ENCODE assay signal across 9 cellular contexts in the genomic region with DNA sequence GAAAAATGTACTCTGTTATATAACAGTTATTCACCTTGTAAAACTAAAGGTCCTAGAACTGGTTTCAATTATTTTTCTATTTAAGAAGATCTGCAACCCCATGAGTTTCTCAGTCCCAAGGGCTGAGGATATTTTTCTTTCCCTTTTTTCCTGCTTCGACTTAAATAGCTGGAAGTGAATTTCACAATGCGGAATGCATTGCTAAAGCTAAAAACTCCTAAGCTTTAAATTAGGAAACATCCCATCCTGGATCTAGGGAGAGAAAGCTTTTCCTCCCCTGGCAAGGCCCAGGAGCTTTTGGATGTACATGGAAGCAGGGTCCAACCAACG. TPM values are rescaled to one million over a fixed set of nuclear protein-coding genes. Genes with fewer than 3 reads are reported as not detected.
DNase-seq lines count a peak whose midpoint lies in the region; ATAC-seq, FAIRE-seq and TF ChIP-seq lines count a peak whose summit lies in the region.
"Had no signal": no experiment of that assay in that cellular context is flagged by ENCODE, and none has a peak within 500 bp of the region (broad histone marks: within the 10 kb centered on the region; RNA-seq: fewer than 3 reads in every experiment).

No MANE protein-coding gene starts in this region.

- no peak overlapping the region for H3K23ac ChIP-seq in trophoblast cell (ENCODE audit: low read length)

- FAIRE-seq in HTR-8/SVneo (lab: Jason Lieb, UNC), result no peak

- CTCF ChIA-PET in CD8-positive, alpha-beta T cell (lab: Charles Lee), result interaction anchor here (0.7 to 0.9 kb wide), 2 partner anchors 13 to 132 kb away, joined by 3 to 4 read pairs; no protein-coding TSS in a partner anchor

- H2AK5ac ChIP-seq in trophoblast cell (ENCODE audit: low read length), result no peak overlapping the region

- no peak overlapping the region for H3K14ac ChIP-seq in trophoblast cell (ENCODE audit: low read length)

- peak overlapping the region; percentile 36 for H3K4me3 ChIP-seq in CD8-positive, alpha-beta T cell (ENCODE audit: low read depth, low read length)
- H3K4me3 ChIP-seq in WI38 (ENCODE audit: low read depth, low read length) (peak overlapping the region; percentile 71), foreskin fibroblast (ENCODE audit: low read depth in 1 of 2, low read length in 2 of 2) (peak overlapping the region; percentile 70 to 81), trophoblast cell (ENCODE audit: low read depth, low read length) (peak overlapping the region; percentile 62)

- H3K9me3 ChIP-seq in CD8-positive, alpha-beta T cell (ENCODE audit: low read length), result no peaks in the 10 kb centered on the region
- H3K9me3 ChIP-seq in trophoblast cell (ENCODE audit: insufficient read depth, low read depth, low read length), result no peaks in the 10 kb centered on the region

- H3K79me1 ChIP-seq in trophoblast cell (ENCODE audit: low read length), result no peaks in the 10 kb centered on the region

- no peak overlapping the region for H3K4ac ChIP-seq in trophoblast cell (ENCODE audit: low read depth, low read length)

- H4K8ac ChIP-seq in trophoblast cell (ENCODE audit: low read depth, low read length), result no peak overlapping the region

- H3K27me3 Mint-ChIP-seq in CD8-positive, alpha-beta T cell (ENCODE audit: low read depth), result no peaks in the 10 kb centered on the region

- H3K79me2 ChIP-seq in trophoblast cell (ENCODE audit: control insufficient read depth, insufficient read depth, low read length, poor library complexity), result no peaks in the 10 kb centered on the region

- H3K27ac ChIP-seq in CD8-positive, alpha-beta T cell (ENCODE audit: low read depth, low read length), result no peak overlapping the region
- H3K27ac ChIP-seq in trophoblast cell (ENCODE audit: low read depth, low read length), result no peak overlapping the region

- no peak overlapping the region for H2BK12ac ChIP-seq in trophoblast cell (ENCODE audit: low read length)

- peak overlapping the region; percentile 75 for H3K4me3 Mint-ChIP-seq in CD8-positive, alpha-beta T cell

- H3K36me3 ChIP-seq in CD8-positive, alpha-beta T cell (ENCODE audit: insufficient read depth, low read length), result no peaks in the 10 kb centered on the region
- no peaks in the 10 kb centered on the region for H3K36me3 ChIP-seq in trophoblast cell (ENCODE audit: control insufficient read depth in 1 of 2, insufficient read depth in 2 of 2, low read length in 2 of 2)

- H3K27ac Mint-ChIP-seq in CD8-positive, alpha-beta T cell, result no peak overlapping the region

- H3K4me2 ChIP-seq in trophoblast cell (ENCODE audit: low read length), result peak overlapping the region; percentile 76

- H2BK120ac ChIP-seq in trophoblast cell (ENCODE audit: insufficient read depth, low read length, poor library complexity), result no peak overlapping the region

- POLR2A ChIA-PET in CD8-positive, alpha-beta T cell (lab: Charles Lee), result no interaction called here

- no peak for TF ChIP-seq CTCF in CD8-positive, alpha-beta T cell (IDR thresholded peaks at IDR 0.05)
- TF ChIP-seq CTCF in WI38 (IDR thresholded peaks at IDR 0.05; ENCODE audit: low read depth, low read length) (no peak), foreskin fibroblast (IDR thresholded peaks at IDR 0.05; ENCODE audit: low read depth, low read length) (no peak)

- no peaks in the 10 kb centered on the region for H3K36me3 Mint-ChIP-seq in CD8-positive, alpha-beta T cell

- no peak overlapping the region for H3K18ac ChIP-seq in trophoblast cell (ENCODE audit: low read length)

- intact Hi-C loops in CD8-positive, alpha-beta T cell (cut with DNase I, micrococcal nuclease), result no loop called here

- H2BK5ac ChIP-seq in trophoblast cell (ENCODE audit: low read depth, low read length, poor library complexity), result no peak overlapping the region

- peak overlapping the region; percentile 78 for H2AFZ ChIP-seq in trophoblast cell (ENCODE audit: insufficient read depth, low read length, poor library complexity)

- peaks cover 14% of the 10 kb centered on the region for H3K4me1 ChIP-seq in CD8-positive, alpha-beta T cell (ENCODE audit: insufficient read depth, low read length)
- peaks cover 7 to 9% of the 10 kb centered on the region in 2 experiments for H3K4me1 ChIP-seq in trophoblast cell (ENCODE audit: control insufficient read depth in 1 of 2, insufficient read depth in 2 of 2, low read length in 2 of 2)

- no peaks in the 10 kb centered on the region for H3K27me3 ChIP-seq in CD8-positive, alpha-beta T cell (ENCODE audit: insufficient read depth, low read length)
- peaks cover 17% of the 10 kb centered on the region for H3K27me3 ChIP-seq in trophoblast cell (ENCODE audit: insufficient read depth, low read length)

- DNase-seq in CD8-positive, alpha-beta T cell, result no peak
- no peak for DNase-seq in foreskin fibroblast
- DNase-seq in trophoblast cell, result peak in 1 of 2 donors; percentile 18
- no peak for DNase-seq in CD1c-positive myeloid dendritic cell (ENCODE audit: extremely low spot score)
- no peak for DNase-seq in HTR-8/SVneo (ENCODE audit: insufficient read length, low spot score)

- no CpG with 5 or more reads among the region's 3 CpGs for WGBS in trophoblast cell (ENCODE audit: extremely low coverage, insufficient coverage, insufficient read length)

- H3K9me3 Mint-ChIP-seq in CD8-positive, alpha-beta T cell, result no peaks in the 10 kb centered on the region

- no peak overlapping the region for H4K12ac ChIP-seq in trophoblast cell (ENCODE audit: low read depth, low read length)

- no peak for ATAC-seq in CD8-positive, alpha-beta T cell
- ATAC-seq in GM21526 (IDR thresholded peaks at IDR 0.05; ENCODE audit: low FRiP score, unreplicated experiment) (no peak), GM19328 (IDR thresholded peaks at IDR 0.05; ENCODE audit: unreplicated experiment) (no peak)

- no peak overlapping the region for H4K91ac ChIP-seq in trophoblast cell (ENCODE audit: low read depth, low read length)

- H3K4me1 Mint-ChIP-seq in CD8-positive, alpha-beta T cell (ENCODE audit: low read depth), result peaks cover 12% of the 10 kb centered on the region

- no peak overlapping the region for H3K9ac ChIP-seq in trophoblast cell (ENCODE audit: low read length)

RNA-seq across cellular contexts. Expression of a gene that starts 1.4 kb away (rescaled TPM):
- total RNA-seq in CD8-positive, alpha-beta T cell, result not detected
- 0.01 and 0.03 TPM in 2 replicates for polyA plus RNA-seq in trophoblast cell (2013)
- total RNA-seq: M059J had no signal
